29 cellular contexts compared by ENCODE assay signal in genomic region chr1:224219011-224219611, GRCh38. TPM values are rescaled to one million over a fixed set of nuclear protein-coding genes. Genes with fewer than 3 reads are reported as not detected.
A peak's percentile ranks its signal among the peaks of the same experiment; 100 is the strongest.
DNase-seq lines count a peak whose midpoint lies in the region; ATAC-seq, FAIRE-seq and TF ChIP-seq lines count a peak whose summit lies in the region.
"Had no signal": no experiment of that assay in that cellular context is flagged by ENCODE, and none has a peak within 500 bp of the region (broad histone marks: within the 10 kb centered on the region; RNA-seq: fewer than 3 reads in every experiment).

No MANE protein-coding gene starts in this region.

- TF ChIP-seq POLR2A in K562 (conservative IDR thresholded peaks at IDR 0.05) = no peak

- H3K4me3 Mint-ChIP-seq in mesothelial cell of epicardium (no peak overlapping the region), type B pancreatic cell (no peak overlapping the region)
- H3K4me3 Mint-ChIP-seq: activated CD8-positive, alpha-beta T cell treated with anti-CD3 and anti-CD28 coated beads for 36 hours; activated naive CD4-positive, alpha-beta T cell treated with anti-CD3 and anti-CD28 coated beads, Interleukin-2, amount 50 U/mL, for 24 hours; stimulated activated naive CD8-positive, alpha-beta T cell treated with anti-CD3 and anti-CD28 coated beads, Interleukin-15, Interleukin-2, amounts not matched to agents 100 ng/mL and 50 ng/mL, for 24 hours had no signal

- no peaks in the 10 kb centered on the region for H3K36me3 ChIP-seq in SK-N-SH (replicated peaks in 1 of 2; ENCODE audit: control insufficient read depth in 1 of 2, insufficient read depth in 2 of 2, low read length in 1 of 2)
- no peaks in the 10 kb centered on the region for H3K36me3 ChIP-seq in K562 (ENCODE audit: control insufficient read depth, insufficient read depth, low read length)
- H3K36me3 ChIP-seq in A673 (ENCODE audit: insufficient read depth, low read length, poor library complexity, severe bottlenecking) = no peaks in the 10 kb centered on the region
- H3K36me3 ChIP-seq: colonic mucosa, tibial artery had no signal

- CTCF ChIA-PET in SK-N-SH (lab: Yijun Ruan, JAX) = no interaction called here
- CTCF ChIA-PET in K562 (lab: Yijun Ruan, JAX; ENCODE audit: low intra/inter-chr PET ratio) = no interaction called here
- CTCF ChIA-PET in A673 (lab: Charles Lee) = no interaction called here

- H2AFZ ChIP-seq in SK-N-SH (ENCODE audit: low read depth) = peak overlapping the region; percentile 31; the same call in 1 of the 2 replicates
- H2AFZ ChIP-seq in K562 (ENCODE audit: low read depth, low read length) = no peak overlapping the region

- H3K9me3 ChIP-seq in SK-N-SH (no peaks in the 10 kb centered on the region), K562 (replicated peaks; ENCODE audit: control insufficient read depth, insufficient read depth, low read depth, low read length) (no peaks in the 10 kb centered on the region), A673 (ENCODE audit: low read depth, low read length, poor library complexity, severe bottlenecking) (no peaks in the 10 kb centered on the region)
- H3K9me3 ChIP-seq: colonic mucosa, psoas muscle, tibial artery had no signal

- H3K27ac Mint-ChIP-seq in mesothelial cell of epicardium (peak overlapping the region; percentile 92), type B pancreatic cell (peak overlapping the region; percentile 92)
- H3K27ac Mint-ChIP-seq: activated CD8-positive, alpha-beta T cell treated with anti-CD3 and anti-CD28 coated beads for 36 hours; activated naive CD4-positive, alpha-beta T cell treated with anti-CD3 and anti-CD28 coated beads, Interleukin-2, amount 50 U/mL, for 24 hours; activated T-helper 2 cell treated with anti-CD3 and anti-CD28 coated beads, Interferon-gamma antibody, Interleukin-2, Interleukin-4, amounts not matched to agents 10 μg/mL and 5 μg/mL and 100 μg/mL, durations not matched to agents 14 hours and 24 hours and 36 hours; stimulated activated naive CD8-positive, alpha-beta T cell treated with anti-CD3 and anti-CD28 coated beads, Interleukin-15, Interleukin-2, amounts not matched to agents 100 ng/mL and 50 ng/mL, for 24 hours had no signal

- H3K4me2 ChIP-seq in SK-N-SH (no peak overlapping the region), K562 (ENCODE audit: insufficient read depth, low read length) (no peak overlapping the region)

- H3K9me2 ChIP-seq in SK-N-SH = no peaks in the 10 kb centered on the region

- H3K27ac ChIP-seq in SK-N-SH (ENCODE audit: low read depth in 2 of 2, low read length in 1 of 2) (no peak overlapping the region), K562 (ENCODE audit: extremely low read depth, low read depth, low read length) (no peak overlapping the region), A673 (ENCODE audit: low read depth, low read length, poor library complexity, severe bottlenecking) (no peak overlapping the region)
- H3K27ac ChIP-seq: colonic mucosa, psoas muscle, tibial artery had no signal

- H3K27me3 Mint-ChIP-seq in mesothelial cell of epicardium (ENCODE audit: low read depth) (no peaks in the 10 kb centered on the region), type B pancreatic cell (no peaks in the 10 kb centered on the region)
- H3K27me3 Mint-ChIP-seq: activated CD8-positive, alpha-beta T cell treated with anti-CD3 and anti-CD28 coated beads for 36 hours; activated naive CD4-positive, alpha-beta T cell treated with anti-CD3 and anti-CD28 coated beads, Interleukin-2, amount 50 U/mL, for 24 hours; stimulated activated naive CD8-positive, alpha-beta T cell treated with anti-CD3 and anti-CD28 coated beads, Interleukin-15, Interleukin-2, amounts not matched to agents 100 ng/mL and 50 ng/mL, for 24 hours had no signal

- H4K20me1 ChIP-seq in SK-N-SH (ENCODE audit: insufficient read depth) (no peaks in the 10 kb centered on the region), K562 (replicated peaks; ENCODE audit: control insufficient read depth, insufficient read depth, low read length) (no peaks in the 10 kb centered on the region)

- H3K4me3 ChIP-seq in SK-N-SH (ENCODE audit: low read depth in 2 of 2, low read length in 1 of 2) (no peak overlapping the region), K562 (no peak overlapping the region), A673 (ENCODE audit: low read depth, low read length, poor library complexity, severe bottlenecking) (no peak overlapping the region)
- H3K4me3 ChIP-seq: colonic mucosa, psoas muscle, tibial artery had no signal

- POLR2A ChIA-PET in SK-N-SH (lab: Yijun Ruan, JAX) = no interaction called here
- POLR2A ChIA-PET in K562 (lab: Yijun Ruan, JAX) = interaction anchor here (0.5 to 1.2 kb wide), 2 partner anchors 13 to 18 kb away, joined by 3 to 4 read pairs; no protein-coding TSS in a partner anchor
- POLR2A ChIA-PET in A673 (lab: Charles Lee; ENCODE audit: low non-redundant PET) = no interaction called here

- in situ Hi-C loops in K562 (cut with MboI) = no loop called here

- no peak for FAIRE-seq in K562 (lab: Jason Lieb, UNC)
- FAIRE-seq in frontal cortex (lab: Jason Lieb, UNC) = no peak
- FAIRE-seq: RCC 7860, TTC549 had no signal

- H3K9me3 Mint-ChIP-seq in mesothelial cell of epicardium (no peaks in the 10 kb centered on the region), type B pancreatic cell (no peaks in the 10 kb centered on the region)
- H3K9me3 Mint-ChIP-seq: activated CD8-positive, alpha-beta T cell treated with anti-CD3 and anti-CD28 coated beads for 36 hours; activated naive CD4-positive, alpha-beta T cell treated with anti-CD3 and anti-CD28 coated beads, Interleukin-2, amount 50 U/mL, for 24 hours; activated T-helper 2 cell treated with anti-CD3 and anti-CD28 coated beads, Interferon-gamma antibody, Interleukin-2, Interleukin-4, amounts not matched to agents 10 μg/mL and 5 μg/mL and 100 μg/mL, durations not matched to agents 14 hours and 24 hours and 36 hours; stimulated activated naive CD8-positive, alpha-beta T cell treated with anti-CD3 and anti-CD28 coated beads, Interleukin-15, Interleukin-2, amounts not matched to agents 100 ng/mL and 50 ng/mL, for 24 hours had no signal

- H3K9ac ChIP-seq in SK-N-SH (no peak overlapping the region), K562 (ENCODE audit: insufficient read depth in 1 of 2, low read depth in 2 of 2, low read length in 2 of 2) (no peak overlapping the region)

- 84% methylated on average over 5 of the region's 5 CpGs for WGBS in SK-N-SH (ENCODE audit: low lambda C conversion rate)
- WGBS in K562 (ENCODE audit: insufficient coverage, low coverage, missing lambda C conversion rate) = 32% methylated on average over 5 of the region's 5 CpGs

- DNase-seq in SK-N-SH (no peak), K562 (ENCODE audit: extremely low read depth in 1 of 4, low spot score in 3 of 4) (no peak), mesothelial cell of epicardium (ENCODE audit: low spot score in 2 of 2, unreplicated experiment in 2 of 2) (no peak), type B pancreatic cell (ENCODE audit: extremely low spot score, unreplicated experiment) (no peak), frontal cortex (ENCODE audit: low spot score in 2 of 2) (no peak), A673 (ENCODE audit: low spot score) (no peak)
- DNase-seq: activated CD4-positive, CD25-positive, alpha-beta regulatory T cell treated with anti-CD3 and anti-CD28 coated beads, Interleukin-2, amount 50 U/mL, for 72 hours; activated CD8-positive, alpha-beta T cell treated with anti-CD3 and anti-CD28 coated beads for 36 hours; amygdala; colonic mucosa; DMS79; foreskin fibroblast; GDM1; HCEC 1CT; KG1; MM.1S; NCI-H1417 treated with DMSO at 0.1 percent for 48 hours; NCI-H2107; NCI-H524; psoas muscle; tibial artery had no signal

- H3K9me1 ChIP-seq in K562 (ENCODE audit: control insufficient read depth, insufficient read depth, low read length) = no peaks in the 10 kb centered on the region

- H3K4me1 ChIP-seq in SK-N-SH (ENCODE audit: control insufficient read depth in 1 of 2, insufficient read depth in 2 of 2, low read depth in 1 of 2, low read length in 1 of 2) (peaks cover 0 to 3% of the 10 kb centered on the region in 2 experiments; a peak in 1 of 4 replicates), K562 (replicated peaks in 1 of 2; ENCODE audit: control insufficient read depth in 2 of 2, insufficient read depth in 2 of 2, low read length in 2 of 2) (peaks cover 0 to 2% of the 10 kb centered on the region in 2 experiments; a peak in 2 of 5 replicates), A673 (ENCODE audit: insufficient read depth, low read length, poor library complexity, severe bottlenecking) (peaks cover 14% of the 10 kb centered on the region)
- H3K4me1 ChIP-seq: colonic mucosa, psoas muscle had no signal

- no peak for TF ChIP-seq EP300 in SK-N-SH (IDR thresholded peaks at IDR 0.05; ENCODE audit: borderline replicate concordance in 1 of 2, low read depth in 1 of 2, low read length in 1 of 2)
- no peak for TF ChIP-seq EP300 in K562 (IDR thresholded peaks at IDR 0.05; ENCODE audit: low read length)

- peaks cover 34% of the 10 kb centered on the region for H3K4me1 Mint-ChIP-seq in mesothelial cell of epicardium
- H3K4me1 Mint-ChIP-seq in type B pancreatic cell (ENCODE audit: unreplicated experiment) = peaks cover 31% of the 10 kb centered on the region
- H3K4me1 Mint-ChIP-seq: activated naive CD4-positive, alpha-beta T cell treated with anti-CD3 and anti-CD28 coated beads, Interleukin-2, amount 50 U/mL, for 24 hours had no signal

- ATAC-seq in SK-N-SH treated with all-trans-retinoic acid at 6 μM for 48 hours = no peak
- ATAC-seq in K562 = no peak
- no peak for ATAC-seq in GM21526 (IDR thresholded peaks at IDR 0.05; ENCODE audit: low FRiP score, unreplicated experiment)
- ATAC-seq: activated CD8-positive, alpha-beta T cell treated with anti-CD3 and anti-CD28 coated beads for 36 hours; esophagus mucosa; psoas muscle had no signal

- no TSS peak for BruUV-seq in K562 (replicated peaks; lab: Mats Ljungman, UMichigan)
- BruUV-seq in A673 (replicated peaks; lab: Mats Ljungman, UMichigan) = no TSS peak

- no peak for TF ChIP-seq CTCF in SK-N-SH (IDR thresholded peaks at IDR 0.05)
- TF ChIP-seq CTCF in K562 (IDR thresholded peaks at IDR 0.05 in 2 of 3, conservative IDR thresholded peaks at IDR 0.05 in 1 of 3; ENCODE audit: insufficient read depth in 2 of 3, low read depth in 1 of 3, low read length in 3 of 3) = no peak
- TF ChIP-seq CTCF in mesothelial cell of epicardium (IDR thresholded peaks at IDR 0.05; ENCODE audit: unreplicated experiment) = no peak
- TF ChIP-seq CTCF in type B pancreatic cell (conservative IDR thresholded peaks at IDR 0.05) = no peak
- no peak for TF ChIP-seq CTCF in A673 (conservative IDR thresholded peaks at IDR 0.05; ENCODE audit: low read depth, low read length)

- H3K79me2 ChIP-seq in SK-N-SH (ENCODE audit: insufficient read depth) (no peaks in the 10 kb centered on the region), K562 (ENCODE audit: control insufficient read depth, insufficient read depth, low read length) (no peaks in the 10 kb centered on the region)

- H3K27me3 ChIP-seq in SK-N-SH (ENCODE audit: insufficient read depth) (no peaks in the 10 kb centered on the region), K562 (ENCODE audit: control insufficient read depth in 2 of 2, insufficient read depth in 2 of 2, low read length in 2 of 2) (no peaks in the 10 kb centered on the region; a peak in 1 of 5 replicates), A673 (replicated peaks; ENCODE audit: insufficient read depth, low read depth, low read length, poor library complexity) (no peaks in the 10 kb centered on the region)
- H3K27me3 ChIP-seq: colonic mucosa, tibial artery had no signal

- intact Hi-C loops in K562 (cut with micrococcal nuclease) = no loop called here
- intact Hi-C loops in A673 (cut with micrococcal nuclease; ENCODE audit: unreplicated experiment) = no loop called here

- TF ChIP-seq RAD21 in SK-N-SH (IDR thresholded peaks at IDR 0.05; ENCODE audit: low read length) = no peak
- no peak for TF ChIP-seq RAD21 in K562 (CRISPR knock-in tag; conservative IDR thresholded peaks at IDR 0.05 in 1 of 2, IDR thresholded peaks at IDR 0.05 in 1 of 2)

- H3F3A ChIP-seq in SK-N-SH (replicated peaks; ENCODE audit: insufficient read depth) = no peaks in the 10 kb centered on the region

- H3K36me3 Mint-ChIP-seq in mesothelial cell of epicardium (no peaks in the 10 kb centered on the region), type B pancreatic cell (no peaks in the 10 kb centered on the region)
- H3K36me3 Mint-ChIP-seq: activated naive CD4-positive, alpha-beta T cell treated with anti-CD3 and anti-CD28 coated beads, Interleukin-2, amount 50 U/mL, for 24 hours had no signal

RNA-seq across cellular contexts. Expression of gene DEGS1, which starts 36.1 kb away (rescaled TPM):
- polyA plus RNA-seq in SK-N-SH (2012; rRNA removed) = 62.3 and 89.2 TPM in 2 replicates
- 105 and 117 TPM in 2 replicates for polyA plus RNA-seq in SK-N-SH (2012; cell fraction: cytosol; rRNA removed)
- polyA plus RNA-seq in SK-N-SH (2012; cell fraction: nucleus; rRNA removed) = 16.2 and 30.6 TPM in 2 replicates
- total RNA-seq in K562 (2011; cell fraction: chromatin; rRNA removed; ENCODE audit: low replicate concordance) = 73.6 and 117 TPM in 2 replicates
- 48.4 and 49.3 TPM in 2 replicates for total RNA-seq in K562 (2011; cell fraction: nucleolus; rRNA removed)
- 95.9 and 98.1 TPM in 2 replicates for total RNA-seq in K562 (2011; cell fraction: nucleoplasm; rRNA removed)
- total RNA-seq in K562 (2014; rRNA removed) = 26.5 and 38.1 TPM in 2 replicates
- total RNA-seq in K562 (2014; rRNA removed; fragmentation: Illumina TruSeq; extraction: Trizol) = 44.0 and 47.2 TPM in 2 replicates
- total RNA-seq in K562 (2015; rRNA removed; fragmentation: Illumina TruSeq; extraction: Trizol) = 37.6 and 38.8 TPM in 2 replicates
- total RNA-seq in K562 (2021) = 37.2 and 39.3 TPM in 2 replicates
- polyA plus RNA-seq in K562 (2011; rRNA removed) = 57.4 and 95.0 TPM in 2 replicates
- 31.6 and 94.3 TPM in 2 replicates for polyA plus RNA-seq in K562 (2011; cell fraction: cytosol; rRNA removed)
- polyA plus RNA-seq in K562 (2011; cell fraction: nucleus; rRNA removed) = 11.6 and 17.6 TPM in 2 replicates
- polyA plus RNA-seq in K562 (2012) = 29.1 and 38.0 TPM in 2 replicates
- polyA plus RNA-seq in K562 (2014; fragmentation: Illumina TruSeq; extraction: Trizol) = 56.2 and 70.1 TPM in 2 replicates
- 10 to 100 TPM; 12.3 to 20.4 TPM for polyA plus RNA-seq in K562 (2014; fragmentation: Nextera tagmentation; extraction: Ambion mirVana)
- polyA plus RNA-seq in K562 (2014; rRNA removed) = 40.2 and 52.1 TPM in 2 replicates
- 34.0 and 34.5 TPM in 2 replicates for polyA minus RNA-seq in K562 (2011; rRNA and poly(A)+ RNA removed)
- polyA minus RNA-seq in K562 (2011; cell fraction: cytosol; rRNA and poly(A)+ RNA removed) = 12.3 and 15.7 TPM in 2 replicates
- 7.4 and 13.0 TPM in 2 replicates for polyA minus RNA-seq in K562 (2011; cell fraction: nucleus; rRNA and poly(A)+ RNA removed)
- total RNA-seq in mesothelial cell of epicardium = 53.9 to 55.6 TPM (median 55.4 TPM) in 3 replicates
- 51.0 and 51.9 TPM in 2 replicates for total RNA-seq in type B pancreatic cell (ENCODE audit: low replicate concordance)
- total RNA-seq in frontal cortex = 65.6 TPM
- total RNA-seq in A673 (2021) = 55.4 and 70.0 TPM in 2 replicates
